ENCODE assay signal across 8 cellular contexts in genomic region chr1:54489627-54490240, GRCh38. TPM values are rescaled to one million over a fixed set of nuclear protein-coding genes. Genes with fewer than 3 reads are reported as not detected.
A peak's percentile ranks its signal among the peaks of the same experiment; 100 is the strongest.
DNase-seq lines count a peak whose midpoint lies in the region; ATAC-seq and TF ChIP-seq lines count a peak whose summit lies in the region.

No MANE protein-coding gene starts in this region.

- H3K27me3 ChIP-seq in GM23338 (ENCODE audit: insufficient read depth) (peaks cover 22% of the 10 kb centered on the region), endodermal cell (ENCODE audit: control insufficient read depth, insufficient read depth, low read length, poor library complexity, severe bottlenecking) (no peaks in the 10 kb centered on the region)

- H3K4me3 ChIP-seq in GM23338 (peak overlapping the region; percentile 91), OCI-LY7 (ENCODE audit: low read depth, low read length, poor library complexity, severe bottlenecking) (peak overlapping the region; percentile 71), endodermal cell (ENCODE audit: low read length) (no peak overlapping the region), mucosa of descending colon (no peak overlapping the region)

- no peaks in the 10 kb centered on the region for H3K36me3 ChIP-seq in GM23338 (ENCODE audit: insufficient read depth)
- no peaks in the 10 kb centered on the region for H3K36me3 ChIP-seq in OCI-LY7 (ENCODE audit: insufficient read depth, low read length)
- no peaks in the 10 kb centered on the region for H3K36me3 ChIP-seq in endodermal cell (ENCODE audit: control insufficient read depth, insufficient read depth, low read length)
- H3K36me3 ChIP-seq in mucosa of descending colon (ENCODE audit: low read depth) = no peaks in the 10 kb centered on the region

- H3K79me2 ChIP-seq in GM23338 (replicated peaks; ENCODE audit: insufficient read depth) = no peaks in the 10 kb centered on the region
- no peaks in the 10 kb centered on the region for H3K79me2 ChIP-seq in OCI-LY7 (ENCODE audit: insufficient read depth, low read depth, low read length)

- CTCF ChIA-PET in OCI-LY7 (lab: Charles Lee; ENCODE audit: unreplicated experiment) = interaction anchor here (0.6 to 1.1 kb wide), 2 partner anchors 180 to 369 kb away, joined by 4 read pairs; no protein-coding TSS in a partner anchor

- H4K20me1 ChIP-seq in GM23338 (replicated peaks; ENCODE audit: insufficient read depth) (no peaks in the 10 kb centered on the region), OCI-LY7 (ENCODE audit: insufficient read depth, low read length) (no peaks in the 10 kb centered on the region)

- H3K27ac ChIP-seq in GM23338 (ENCODE audit: low read depth) (0 out of 2 replicates have a peak overlapping the region, but pooled peaks have one; percentile 6), OCI-LY7 (ENCODE audit: low read depth, low read length, poor library complexity, severe bottlenecking) (no peak overlapping the region), endodermal cell (ENCODE audit: low read depth, low read length) (peak overlapping the region; percentile 100)

- ATAC-seq in GM23338 = no peak
- ATAC-seq in HG02885 (IDR thresholded peaks at IDR 0.05; ENCODE audit: poor library complexity, unreplicated experiment) = no peak
- no peak for ATAC-seq in GM21447 (IDR thresholded peaks at IDR 0.05; ENCODE audit: unreplicated experiment)
- ATAC-seq in GM19023 (IDR thresholded peaks at IDR 0.05; ENCODE audit: unreplicated experiment) = no peak
- ATAC-seq in mucosa of descending colon = no peak

- H3K4me2 ChIP-seq in GM23338 = peak overlapping the region; percentile 100
- H3K4me2 ChIP-seq in OCI-LY7 (ENCODE audit: low read length) = peak overlapping the region; percentile 94

- WGBS in endodermal cell (ENCODE audit: insufficient coverage in 1 of 2, insufficient read length in 1 of 2), 2 experiments = 40 to 45% methylated on average over 8 to 9 of the region's 9 CpGs

- intact Hi-C loops in OCI-LY7 (cut with micrococcal nuclease; ENCODE audit: unreplicated experiment) = loop anchor here (1.0 to 2.0 kb wide), 5 partner anchors 178 to 419 kb away; no protein-coding TSS in a partner anchor
- intact Hi-C loops in mucosa of descending colon (cut with DNase I, micrococcal nuclease) = loop anchor here (2.0 to 10.0 kb wide), 3 partner anchors 81 to 215 kb away; partner anchors contain the start of gene SSBP3 (in 1 of the 2)

- no peak for DNase-seq in GM23338 (ENCODE audit: low spot score)
- DNase-seq in OCI-LY7 (ENCODE audit: low spot score) = no peak
- DNase-seq in endodermal cell = no peak
- peak; percentile 53 for DNase-seq in retina
- DNase-seq in mucosa of descending colon = no peak

- H3K9me2 ChIP-seq in GM23338 (ENCODE audit: insufficient read depth) = no peaks in the 10 kb centered on the region
- no peaks in the 10 kb centered on the region for H3K9me2 ChIP-seq in OCI-LY7 (ENCODE audit: insufficient read depth, low read length)

- H3K4me3 Mint-ChIP-seq in GM23338 (peak overlapping the region; percentile 43), endodermal cell (peak overlapping the region; percentile 65)

- H3K4me1 ChIP-seq in GM23338 (ENCODE audit: insufficient read depth) (peaks cover 28% of the 10 kb centered on the region), OCI-LY7 (ENCODE audit: insufficient read depth, low read length, poor library complexity, severe bottlenecking) (peaks cover 31% of the 10 kb centered on the region), endodermal cell (ENCODE audit: control insufficient read depth, insufficient read depth, low read length) (peaks cover 11% of the 10 kb centered on the region), mucosa of descending colon (ENCODE audit: low read depth) (peaks cover 28% of the 10 kb centered on the region)

- H3K9me3 Mint-ChIP-seq in GM23338 = no peaks in the 10 kb centered on the region
- no peaks in the 10 kb centered on the region for H3K9me3 Mint-ChIP-seq in endodermal cell

- BruUV-seq in OCI-LY7 (replicated peaks; lab: Mats Ljungman, UMichigan) = no TSS peak

- peaks cover 35% of the 10 kb centered on the region for H3K4me1 Mint-ChIP-seq in GM23338
- peaks cover 38% of the 10 kb centered on the region for H3K4me1 Mint-ChIP-seq in endodermal cell

- H2AFZ ChIP-seq in GM23338 = no peak overlapping the region
- peak overlapping the region; percentile 70; the same call in 1 of the 2 replicates for H2AFZ ChIP-seq in OCI-LY7 (ENCODE audit: low read length)

- no peaks in the 10 kb centered on the region for H3K9me3 ChIP-seq in OCI-LY7 (ENCODE audit: low read length)
- H3K9me3 ChIP-seq in endodermal cell (ENCODE audit: control insufficient read depth, low read length) = no peaks in the 10 kb centered on the region
- no peaks in the 10 kb centered on the region for H3K9me3 ChIP-seq in mucosa of descending colon

- no peaks in the 10 kb centered on the region; the same call in 2 of the 3 replicates for H3K36me3 Mint-ChIP-seq in GM23338 (ENCODE audit: low read depth)
- no peaks in the 10 kb centered on the region for H3K36me3 Mint-ChIP-seq in endodermal cell (ENCODE audit: low read depth)

- no peak for TF ChIP-seq CTCF in GM23338 (conservative IDR thresholded peaks at IDR 0.05; ENCODE audit: low read depth in 2 of 2)
- TF ChIP-seq CTCF in OCI-LY7 (conservative IDR thresholded peaks at IDR 0.05; ENCODE audit: low read length) = no peak; the same call in 1 of the 2 replicates
- peak; percentile 1 for TF ChIP-seq CTCF in endodermal cell (conservative IDR thresholded peaks at IDR 0.05)
- TF ChIP-seq CTCF in mucosa of descending colon (IDR thresholded peaks at IDR 0.05) = no peak

- POLR2A ChIA-PET in OCI-LY7 (lab: Charles Lee) = interaction anchor here (0.6 to 4.0 kb wide), 2 partner anchors 62 to 83 kb away, joined by 10 to 32 read pairs; partner anchors contain the start of gene SSBP3

- H3K27me3 Mint-ChIP-seq in GM23338 (ENCODE audit: insufficient read depth, low read depth, poor library complexity) (peaks cover 29% of the 10 kb centered on the region), endodermal cell (ENCODE audit: insufficient read depth) (peaks cover 6% of the 10 kb centered on the region)

- H3F3A ChIP-seq in GM23338 (replicated peaks; ENCODE audit: low read depth) = peaks cover 19% of the 10 kb centered on the region

- H3K27ac Mint-ChIP-seq in GM23338 (no peak overlapping the region; the same call in 1 of the 2 replicates), endodermal cell (peak overlapping the region; percentile 67)

- no peak overlapping the region for H3K9ac ChIP-seq in endodermal cell (ENCODE audit: extremely low read depth, low read length, poor library complexity, severe bottlenecking)

TF ChIP-seq in GM23338, 12 proteins besides CTCF, POLR2A, EP300 and RAD21:
- no peak for TF ChIP-seq JUNB (IDR thresholded peaks at IDR 0.05; ENCODE audit: unreplicated experiment)

RNA-seq across cellular contexts. Expression of gene ACOT11, which starts 58.3 kb away (rescaled TPM):
- total RNA-seq in GM23338 (2014; rRNA removed; shearing (Covaris generic)) = 2.7 and 3.7 TPM in 2 replicates
- polyA plus RNA-seq in GM23338 (2016; fragmentation: Nextera tagmentation; extraction: Ambion mirVana) = 1.6 and 2.0 TPM in 2 replicates
- not detected in 2 replicates for total RNA-seq in OCI-LY7 (2014; rRNA removed; shearing (Covaris generic))
- total RNA-seq in OCI-LY7 (2022) (0.33 TPM in 1 of 2 replicates, not detected in the other), endodermal cell (1 to 10 TPM; 5.6 to 6.0 TPM), mucosa of descending colon (100 to 1,000 TPM in 1 of 3 donors, 10 to 100 TPM in 2; 54.7 to 122 (median 62.2) TPM)
- polyA plus RNA-seq in endodermal cell (2013, experiment 1 of 2) = 1.5 TPM
- polyA plus RNA-seq in endodermal cell (2013, experiment 2 of 2) = 1.2 TPM

Comparison
In these comparisons a context has a peak if more than half of its experiments do, and no peak if none do; other contexts are left out.
1. H3K4me3 ChIP-seq: peak in GM23338 (single experiment) and OCI-LY7 (single experiment); none in endodermal cell (single experiment) and mucosa of descending colon (single experiment).
2. RNA of gene ACOT11, which starts 58.3 kb away (total RNA-seq): 54.7 to 122 TPM in mucosa of descending colon; 5.6 to 6.0 TPM in endodermal cell, 2.7 to 3.7 TPM in GM23338 and 0.33 TPM in OCI-LY7; every median in the first group is over 4 times any median in the second.